ENCODE assay signal across 18 cellular contexts in genomic region chr10:45515630-45516029, GRCh38.
"Had no signal": no experiment of that assay in that cellular context is flagged by ENCODE, and none has a peak within 500 bp of the region (broad histone marks: within the 10 kb centered on the region; RNA-seq: fewer than 3 reads in every experiment).

No MANE protein-coding gene starts in this region.

- DNase-seq: activated CD4-positive, CD25-positive, alpha-beta regulatory T cell treated with anti-CD3 and anti-CD28 coated beads, Interleukin-2, amount 50 U/mL, for 72 hours; activated naive CD4-positive, alpha-beta T cell treated with anti-CD3 and anti-CD28 coated beads, Interleukin-2, amount 50 U/mL, for 16 hours; activated T-cell treated with anti-CD3 and anti-CD28 coated beads, Interleukin-2, amount 50 U/mL, for 1 hour; adrenal gland; dorsolateral prefrontal cortex; islet precursor cell; left lung; mucosa of descending colon; naive thymus-derived CD8-positive, alpha-beta T cell; nucleus accumbens; small intestine; stimulated activated CD4-positive, alpha-beta T cell treated with anti-CD3 and anti-CD28 coated beads, Interleukin-4, amount 100 ng/mL, for 24 hours; stimulated activated naive CD4-positive, alpha-beta T cell; T-helper 9 cell; trophoblast cell had no signal

- H3K27ac ChIP-seq: adrenal gland, cardiac muscle cell, left lung, right atrium auricular region, suprapubic skin had no signal

- H3K4me3 Mint-ChIP-seq: naive thymus-derived CD8-positive, alpha-beta T cell had no signal

- H3K9me3 Mint-ChIP-seq: naive thymus-derived CD8-positive, alpha-beta T cell had no signal

- ATAC-seq: left lung; mucosa of descending colon; naive thymus-derived CD8-positive, alpha-beta T cell had no signal

- H3K27me3 Mint-ChIP-seq: naive thymus-derived CD8-positive, alpha-beta T cell had no signal
